In the genomic region with DNA sequence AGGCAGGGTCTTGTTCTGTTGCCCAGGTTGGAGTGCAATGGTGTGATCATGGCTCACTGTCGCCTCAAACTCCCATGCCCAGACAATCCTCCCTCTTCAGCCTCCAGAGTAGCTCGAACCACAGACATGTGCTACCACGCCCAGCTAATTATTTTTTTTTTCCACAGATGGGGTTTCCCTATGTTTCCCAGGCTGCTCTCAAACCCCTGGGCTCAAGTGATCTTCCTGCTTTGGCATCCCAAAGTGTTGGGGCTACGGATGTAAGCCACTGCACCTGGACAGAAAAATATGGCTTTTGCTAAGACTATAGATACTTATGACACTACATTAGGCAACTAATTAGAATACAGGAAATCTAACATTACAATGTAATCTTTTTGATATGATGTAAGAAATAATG, we compare ENCODE assay signal across 24 cellular contexts.
"Had no signal": no experiment of that assay in that cellular context is flagged by ENCODE, and none has a peak within 500 bp of the region (broad histone marks: within the 10 kb centered on the region; RNA-seq: fewer than 3 reads in every experiment).

No MANE protein-coding gene starts in this region.

- H3K36me3 ChIP-seq: adrenal gland, breast epithelium, MG63 had no signal

- ATAC-seq: activated CD8-positive, alpha-beta T cell treated with anti-CD3 and anti-CD28 coated beads, Interleukin-2, amount 10 ng/mL, durations not matched to agents 7 days and 5 days; PC-3 had no signal

- H3K4me3 ChIP-seq: adrenal gland, breast epithelium, MG63 had no signal

- H3K9me3 Mint-ChIP-seq: activated naive CD8-positive, alpha-beta T cell treated with anti-CD3 and anti-CD28 coated beads, Interleukin-2, amount 10 ng/mL, durations not matched to agents 7 days and 5 days; T-helper 1 cell treated with Interleukin-12 subunit alpha and Interleukin-12 subunit beta and Interleukin-4 antibody, amounts not matched to agents 30 μg/mL and 1 μg/mL, for 36 hours had no signal

- H3K4me3 Mint-ChIP-seq: activated CD8-positive, alpha-beta T cell treated with anti-CD3 and anti-CD28 coated beads, Interleukin-2, amount 10 ng/mL, durations not matched to agents 7 days and 5 days; activated naive CD8-positive, alpha-beta T cell treated with anti-CD3 and anti-CD28 coated beads, Interleukin-2, amount 10 ng/mL, durations not matched to agents 7 days and 5 days; T-helper 1 cell treated with Interleukin-12 subunit alpha and Interleukin-12 subunit beta and Interleukin-4 antibody, amounts not matched to agents 30 μg/mL and 1 μg/mL, for 36 hours had no signal

- H3K27ac ChIP-seq: adrenal gland, breast epithelium had no signal

- H3K27ac Mint-ChIP-seq: activated CD8-positive, alpha-beta T cell treated with anti-CD3 and anti-CD28 coated beads, Interleukin-2, amount 10 ng/mL, durations not matched to agents 7 days and 5 days; activated naive CD8-positive, alpha-beta T cell treated with anti-CD3 and anti-CD28 coated beads, Interleukin-2, amount 10 ng/mL, durations not matched to agents 7 days and 5 days; T-helper 1 cell treated with Interleukin-12 subunit alpha and Interleukin-12 subunit beta and Interleukin-4 antibody, amounts not matched to agents 30 μg/mL and 1 μg/mL, for 36 hours had no signal

- H3K27me3 Mint-ChIP-seq: activated naive CD8-positive, alpha-beta T cell treated with anti-CD3 and anti-CD28 coated beads, Interleukin-2, amount 10 ng/mL, durations not matched to agents 7 days and 5 days had no signal

- H3K27me3 ChIP-seq: adrenal gland, breast epithelium, MG63 had no signal

- DNase-seq: activated CD4-positive, alpha-beta T cell treated with anti-CD3 and anti-CD28 coated beads for 48 hours; activated CD4-positive, alpha-beta T cell treated with anti-CD3 and anti-CD28 coated beads, Interleukin-2, amount 50 U/mL, for 4 hours; activated CD4-positive, CD25-positive, alpha-beta regulatory T cell treated with anti-CD3 and anti-CD28 coated beads, Interleukin-2, amount 50 U/mL, for 72 hours; activated CD8-positive, alpha-beta memory T cell treated with anti-CD3 and anti-CD28 coated beads, Interleukin-2, amount 50 U/mL, for 48 hours; activated CD8-positive, alpha-beta T cell treated with anti-CD3 and anti-CD28 coated beads, Interleukin-2, amount 10 ng/mL, durations not matched to agents 7 days and 5 days; activated naive CD4-positive, alpha-beta T cell treated with anti-CD3 and anti-CD28 coated beads, Interleukin-2, amount 50 U/mL, for 16 hours; activated naive CD8-positive, alpha-beta T cell treated with anti-CD3 and anti-CD28 coated beads, Interleukin-2, amount 10 ng/mL, durations not matched to agents 7 days and 5 days; activated T-cell treated with anti-CD3 and anti-CD28 coated beads, Interleukin-2, amount 50 U/mL, for 1 hour; adrenal gland; anterior cingulate cortex; caudate nucleus; MG63; MV-4-11; NCI-H1092 treated with DMSO at 0.1 percent for 48 hours; NCI-H1417 treated with DMSO at 0.1 percent for 48 hours; NCI-H1694; NCI-H2029; NCI-H2107; NCI-H2227 treated with DMSO at 0.1 percent for 48 hours; NCI-H526; PC-3; SHP77 treated with DMSO at 0.1 percent for 48 hours had no signal
